Comparison of ENCODE assay signal across 9 cellular contexts in the genomic region with DNA sequence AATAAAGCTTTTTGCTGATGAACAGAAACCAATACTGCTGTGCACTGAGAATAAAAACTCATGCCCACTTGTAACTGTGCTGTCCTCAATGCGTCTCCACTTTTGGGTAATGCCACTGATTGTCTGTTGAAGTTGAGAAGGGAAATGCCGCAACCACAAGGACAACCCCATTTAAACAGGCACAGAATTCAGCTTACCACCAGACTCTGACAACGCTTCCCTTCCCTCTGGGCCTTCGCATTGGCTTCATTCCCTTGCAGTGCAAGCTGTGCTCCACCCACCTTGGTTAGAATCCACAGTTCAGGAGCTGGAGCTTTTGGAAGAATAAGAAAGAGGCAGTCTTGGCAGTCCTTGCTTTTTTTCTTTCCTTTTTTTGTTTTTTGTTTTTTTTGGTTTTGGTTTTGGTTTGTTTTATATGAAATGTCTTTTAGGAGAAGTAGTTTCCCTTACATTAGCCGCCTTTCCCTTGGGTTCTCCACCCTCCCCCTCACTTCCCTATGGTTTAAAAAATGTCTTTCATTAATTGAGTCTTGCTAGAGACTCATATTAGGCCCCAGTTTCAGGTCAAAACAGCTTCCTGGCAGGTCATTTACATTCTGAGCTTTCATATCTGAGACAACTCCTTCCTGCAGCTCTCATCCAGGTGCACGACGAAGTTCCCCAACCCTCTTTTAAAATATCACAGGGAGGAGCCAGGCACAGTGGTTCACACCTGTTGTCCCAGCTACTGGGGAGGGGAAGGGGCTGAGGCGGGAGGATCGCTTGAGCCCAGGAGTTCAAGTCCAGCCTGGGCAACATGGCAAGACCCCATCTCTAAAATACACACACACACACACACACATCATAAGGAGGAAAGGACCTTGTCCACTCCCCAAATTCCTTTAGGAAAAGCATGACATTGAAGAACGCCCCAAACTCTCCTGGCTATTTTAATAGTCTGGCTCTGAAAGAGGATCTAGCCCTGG. TPM values are rescaled to one million over a fixed set of nuclear protein-coding genes. Genes with fewer than 3 reads are reported as not detected.
DNase-seq lines count a peak whose midpoint lies in the region; FAIRE-seq and TF ChIP-seq lines count a peak whose summit lies in the region.
"Had no signal": no experiment of that assay in that cellular context is flagged by ENCODE, and none has a peak within 500 bp of the region (broad histone marks: within the 10 kb centered on the region; RNA-seq: fewer than 3 reads in every experiment).

No MANE protein-coding gene starts in this region.

- peaks cover 0 to 17% of the 10 kb centered on the region in 2 donors for H3K4me1 ChIP-seq in muscle layer of duodenum (ENCODE audit: control insufficient read depth in 1 of 2, insufficient read depth in 2 of 2, low read length in 2 of 2)
- peaks cover 3% of the 10 kb centered on the region for H3K4me1 ChIP-seq in osteoblast (ENCODE audit: insufficient read depth, low read length)

- H3K27ac Mint-ChIP-seq in dendritic cell treated with granulocyte-macrophage colony-stimulating factor and Interleukin-4, amounts not matched to agents 40 ng/mL and 50 ng/mL, for 4 days, result peak overlapping the region; percentile 89

- H3K36me3 ChIP-seq in muscle layer of duodenum (ENCODE audit: control insufficient read depth in 1 of 2, insufficient read depth in 2 of 2, low read length in 2 of 2) (peaks cover 16 to 25% of the 10 kb centered on the region in 2 donors), osteoblast (ENCODE audit: insufficient read depth, low read length) (peaks cover 27% of the 10 kb centered on the region)

- H3K4me3 Mint-ChIP-seq in dendritic cell treated with granulocyte-macrophage colony-stimulating factor and Interleukin-4, amounts not matched to agents 40 ng/mL and 50 ng/mL, for 4 days, result peak overlapping the region; percentile 58

- intact Hi-C loops in dendritic cell treated with granulocyte-macrophage colony-stimulating factor and Interleukin-4, amounts not matched to agents 40 ng/mL and 50 ng/mL, for 4 days (cut with micrococcal nuclease), result no loop called here

- H3K9me3 ChIP-seq in muscle layer of duodenum (ENCODE audit: control insufficient read depth in 1 of 2, low read length in 2 of 2), result no peaks in the 10 kb centered on the region
- H3K9me3 ChIP-seq in osteoblast (ENCODE audit: low read depth, low read length), result no peaks in the 10 kb centered on the region

- DNase-seq in GM19239 (ENCODE audit: insufficient read length, low spot score) (peak; percentile 29), RWPE1 (ENCODE audit: low spot score) (no peak), osteoblast (ENCODE audit: insufficient read length, low spot score, missing footprints) (no peak), kidney glomerular epithelial cell (lab: John Stamatoyannopoulos, UW) (no peak), NCI-H2196 (lab: John Stamatoyannopoulos, UW; ENCODE audit: unreplicated experiment) (no peak), COLO829 (ENCODE audit: low spot score) (no peak)

- H4K20me1 ChIP-seq in osteoblast (ENCODE audit: insufficient read depth, low read length), result peaks cover 5% of the 10 kb centered on the region

- no peaks in the 10 kb centered on the region for H3K79me2 ChIP-seq in osteoblast (ENCODE audit: insufficient read depth, low read length)

- H3K4me2 ChIP-seq in osteoblast (ENCODE audit: insufficient read depth, low read length), result no peak overlapping the region

- H2AFZ ChIP-seq in osteoblast (ENCODE audit: low read length), result no peak overlapping the region

- H3K27ac ChIP-seq in RWPE1 (peak overlapping the region; percentile 42), muscle layer of duodenum (ENCODE audit: low read length) (peak overlapping the region; percentile 46), osteoblast (ENCODE audit: low read depth, low read length) (no peak overlapping the region)

- H3K4me3 ChIP-seq in muscle layer of duodenum (ENCODE audit: low read depth in 1 of 2, low read length in 2 of 2) (no peak overlapping the region), osteoblast (ENCODE audit: insufficient read depth, low read length) (no peak overlapping the region)

- peak; percentile 86 for FAIRE-seq in GM19239 (lab: Jason Lieb, UNC)
- FAIRE-seq: islet of Langerhans had no signal

- POLR2A ChIA-PET in RWPE1 (lab: Yijun Ruan, JAX; ENCODE audit: low non-redundant PET), result no interaction called here

- H3K27me3 Mint-ChIP-seq in dendritic cell treated with granulocyte-macrophage colony-stimulating factor and Interleukin-4, amounts not matched to agents 40 ng/mL and 50 ng/mL, for 4 days, result no peaks in the 10 kb centered on the region

- CTCF ChIA-PET in RWPE1 (lab: Yijun Ruan, JAX), result interaction anchor here (0.6 to 0.7 kb wide), 5 partner anchors 72 to 595 kb away, joined by 3 to 4 read pairs (median 3); no protein-coding TSS in a partner anchor

- TF ChIP-seq CTCF in RWPE1 (conservative IDR thresholded peaks at IDR 0.05; ENCODE audit: low read depth) (no peak), osteoblast (IDR thresholded peaks at IDR 0.05; ENCODE audit: extremely low read depth, low read depth, low read length) (no peak)

- H3K36me3 Mint-ChIP-seq in dendritic cell treated with granulocyte-macrophage colony-stimulating factor and Interleukin-4, amounts not matched to agents 40 ng/mL and 50 ng/mL, for 4 days (ENCODE audit: low read depth), result peaks cover 23% of the 10 kb centered on the region

- peaks cover 26% of the 10 kb centered on the region for H3K4me1 Mint-ChIP-seq in dendritic cell treated with granulocyte-macrophage colony-stimulating factor and Interleukin-4, amounts not matched to agents 40 ng/mL and 50 ng/mL, for 4 days (ENCODE audit: low read depth)

- no peaks in the 10 kb centered on the region for H3K9me3 Mint-ChIP-seq in dendritic cell treated with granulocyte-macrophage colony-stimulating factor and Interleukin-4, amounts not matched to agents 40 ng/mL and 50 ng/mL, for 4 days

- H3K27me3 ChIP-seq in muscle layer of duodenum (ENCODE audit: low read depth, low read length), result no peaks in the 10 kb centered on the region
- no peaks in the 10 kb centered on the region for H3K27me3 ChIP-seq in osteoblast (ENCODE audit: insufficient read depth, low read length)

RNA-seq across cellular contexts. Expression of gene LAX1, which starts 20.7 kb away (rescaled TPM):
- total RNA-seq in osteoblast, result 0.29 TPM in 1 of 2 replicates, not detected in the other

RNA-seq across cellular contexts. Expression of gene ZBED6, which starts 51.1 kb away (rescaled TPM):
- 38.9 and 47.0 TPM in 2 replicates for total RNA-seq in osteoblast

RNA-seq across cellular contexts. Expression of gene ZC3H11A, which starts 51.1 kb away (rescaled TPM):
- total RNA-seq in osteoblast, result 109 and 128 TPM in 2 replicates
